In the genomic region with DNA sequence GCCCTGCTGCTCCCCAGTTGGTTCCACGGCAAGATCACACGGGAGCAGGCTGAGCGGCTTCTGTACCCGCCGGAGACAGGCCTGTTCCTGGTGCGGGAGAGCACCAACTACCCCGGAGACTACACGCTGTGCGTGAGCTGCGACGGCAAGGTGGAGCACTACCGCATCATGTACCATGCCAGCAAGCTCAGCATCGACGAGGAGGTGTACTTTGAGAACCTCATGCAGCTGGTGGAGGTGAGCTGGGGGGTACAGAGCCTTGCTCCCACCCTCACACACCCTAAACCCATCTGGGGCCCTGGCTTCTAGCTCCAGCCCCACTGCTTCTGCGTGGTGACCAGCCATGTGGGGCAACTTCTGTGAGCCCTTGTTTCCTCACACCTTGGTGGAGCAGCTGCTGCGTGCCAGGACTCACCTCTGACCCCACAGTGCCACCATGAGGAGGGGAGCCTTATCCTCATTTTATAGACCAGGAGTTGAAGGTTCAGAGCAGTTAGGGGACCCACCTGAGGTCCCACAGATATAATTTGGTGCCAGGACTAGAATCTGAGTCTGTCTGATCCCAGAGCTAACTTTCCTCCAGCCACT, we compare ENCODE assay signal across 9 cellular contexts. TPM values are rescaled to one million over a fixed set of nuclear protein-coding genes. Genes with fewer than 3 reads are reported as not detected.
DNase-seq lines count a peak whose midpoint lies in the region; ATAC-seq, FAIRE-seq and TF ChIP-seq lines count a peak whose summit lies in the region.
"Had no signal": no experiment of that assay in that cellular context is flagged by ENCODE, and none has a peak within 500 bp of the region (broad histone marks: within the 10 kb centered on the region; RNA-seq: fewer than 3 reads in every experiment).

No MANE protein-coding gene starts in this region.

- H3K79me2 ChIP-seq in osteoblast (ENCODE audit: insufficient read depth, low read length), result peaks cover 56% of the 10 kb centered on the region

- H3K36me3 Mint-ChIP-seq in activated T-helper 17 cell treated with anti-CD3 and anti-CD28 coated beads, Interleukin-2, amount 50 U/mL, for 72 hours (ENCODE audit: low read depth), result peaks cover 92% of the 10 kb centered on the region

- FAIRE-seq in H54 (lab: Jason Lieb, UNC), result no peak

- peaks cover 46% of the 10 kb centered on the region for H3K36me3 ChIP-seq in osteoblast (ENCODE audit: insufficient read depth, low read length)

- no peaks in the 10 kb centered on the region for H3K9me3 Mint-ChIP-seq in activated T-helper 17 cell treated with anti-CD3 and anti-CD28 coated beads, Interleukin-2, amount 50 U/mL, for 72 hours

- H3K4me3 Mint-ChIP-seq in activated T-helper 17 cell treated with anti-CD3 and anti-CD28 coated beads, Interleukin-2, amount 50 U/mL, for 72 hours, result peak overlapping the region; percentile 40

- no peak overlapping the region for H3K4me2 ChIP-seq in osteoblast (ENCODE audit: insufficient read depth, low read length)

- DNase-seq in osteoblast (ENCODE audit: insufficient read length, low spot score, missing footprints) (peak; percentile 63), SW480 (ENCODE audit: low spot score) (no peak), H54 (ENCODE audit: insufficient read length, low spot score) (no peak), NCI-H1417 (lab: John Stamatoyannopoulos, UW) (no peak)

- H3K27me3 ChIP-seq in osteoblast (ENCODE audit: insufficient read depth, low read length), result no peaks in the 10 kb centered on the region
- H3K27me3 ChIP-seq: testis had no signal

- peaks cover 3% of the 10 kb centered on the region for H3K4me1 ChIP-seq in osteoblast (ENCODE audit: insufficient read depth, low read length)
- H3K4me1 ChIP-seq: testis had no signal

- H4K20me1 ChIP-seq in osteoblast (ENCODE audit: insufficient read depth, low read length), result peaks cover 45% of the 10 kb centered on the region

- H3K9me3 ChIP-seq in osteoblast (ENCODE audit: low read depth, low read length), result no peaks in the 10 kb centered on the region
- H3K9me3 ChIP-seq: testis had no signal

- peaks cover 37% of the 10 kb centered on the region for H3K4me1 Mint-ChIP-seq in activated T-helper 17 cell treated with anti-CD3 and anti-CD28 coated beads, Interleukin-2, amount 50 U/mL, for 72 hours

- no peak overlapping the region for H3K4me3 ChIP-seq in osteoblast (ENCODE audit: insufficient read depth, low read length)
- H3K4me3 ChIP-seq: testis had no signal

- no peak overlapping the region for H2AFZ ChIP-seq in osteoblast (ENCODE audit: low read length)

- TF ChIP-seq CTCF in GM12874 (IDR thresholded peaks at IDR 0.05; ENCODE audit: insufficient read depth, low read depth, low read length) (0 out of 2 replicates have a peak, but pooled peaks have one; percentile 0), osteoblast (IDR thresholded peaks at IDR 0.05; ENCODE audit: extremely low read depth, low read depth, low read length) (no peak)

- H3K27ac ChIP-seq in osteoblast (ENCODE audit: low read depth, low read length), result peak overlapping the region; percentile 43
- H3K27ac ChIP-seq: testis had no signal

- H3K27ac Mint-ChIP-seq in activated T-helper 17 cell treated with anti-CD3 and anti-CD28 coated beads, Interleukin-2, amount 50 U/mL, for 72 hours, result peak overlapping the region; percentile 63

- no peak for TF ChIP-seq POLR2A in H54 (IDR thresholded peaks at IDR 0.05; ENCODE audit: low read depth, low read length)

- H3K27me3 Mint-ChIP-seq in activated T-helper 17 cell treated with anti-CD3 and anti-CD28 coated beads, Interleukin-2, amount 50 U/mL, for 72 hours, result no peaks in the 10 kb centered on the region

- peak; percentile 11 for ATAC-seq in HG02938 (IDR thresholded peaks at IDR 0.05; ENCODE audit: unreplicated experiment)
- ATAC-seq in activated T-helper 17 cell treated with anti-CD3 and anti-CD28 coated beads, Interleukin-2, amount 50 U/mL, for 72 hours (replicated peaks), result peak; percentile 11

RNA-seq across cellular contexts. Expression of a gene that starts 13.3 kb away (rescaled TPM):
- total RNA-seq in activated T-helper 17 cell treated with anti-CD3 and anti-CD28 coated beads, Interleukin-2, amount 50 U/mL, for 72 hours, result 1 to 10 TPM in 1 of 2 donors, under 1 TPM in 1; 0.82 to 1.6 TPM
- under 0.01 TPM in 1 of 2 replicates, not detected in the other for total RNA-seq in osteoblast

RNA-seq across cellular contexts. Expression of a gene that starts 17.5 kb away (rescaled TPM):
- 100 to 1,000 TPM; 176 to 316 TPM for total RNA-seq in activated T-helper 17 cell treated with anti-CD3 and anti-CD28 coated beads, Interleukin-2, amount 50 U/mL, for 72 hours
- 30.6 and 31.5 TPM in 2 replicates for total RNA-seq in osteoblast

RNA-seq across cellular contexts. Expression of a gene that starts 27.1 kb away (rescaled TPM):
- total RNA-seq in activated T-helper 17 cell treated with anti-CD3 and anti-CD28 coated beads, Interleukin-2, amount 50 U/mL, for 72 hours, result under 1 TPM; 0.15 to 0.19 TPM
- total RNA-seq in osteoblast, result not detected in 2 replicates

RNA-seq across cellular contexts. Expression of a gene that starts 43.6 kb away (rescaled TPM):
- 10 to 100 TPM; 44.1 to 46.7 TPM for total RNA-seq in activated T-helper 17 cell treated with anti-CD3 and anti-CD28 coated beads, Interleukin-2, amount 50 U/mL, for 72 hours
- 19.4 and 21.4 TPM in 2 replicates for total RNA-seq in osteoblast

RNA-seq across cellular contexts. Expression of a gene that starts 50.7 kb away (rescaled TPM):
- not detected for total RNA-seq in activated T-helper 17 cell treated with anti-CD3 and anti-CD28 coated beads, Interleukin-2, amount 50 U/mL, for 72 hours
- total RNA-seq in osteoblast, result not detected in 2 replicates
- total RNA-seq: Right ventricle myocardium superior had no signal
